In genomic region chr11:3614742-3615171, GRCh38 we compare ENCODE assay signal across 8 cellular contexts. TPM values are rescaled to one million over a fixed set of nuclear protein-coding genes. Genes with fewer than 3 reads are reported as not detected.
DNase-seq lines count a peak whose midpoint lies in the region; ATAC-seq, FAIRE-seq and TF ChIP-seq lines count a peak whose summit lies in the region.

No MANE protein-coding gene starts in this region.

- intact Hi-C loops in activated CD4-positive, alpha-beta T cell treated with anti-CD3 and anti-CD28 coated beads for 36 hours (cut with DNase I, micrococcal nuclease), result no loop called here
- intact Hi-C loops in heart left ventricle (cut with DNase I), result no loop called here

- H3K9me3 ChIP-seq in heart left ventricle, result peaks cover 0 to 9% (median 0%) of the 10 kb centered on the region in 12 donors

- H3K36me3 ChIP-seq in heart left ventricle, result no peaks in the 10 kb centered on the region

- no peak overlapping the region for H3K27ac ChIP-seq in heart left ventricle

- TF ChIP-seq POLR2A in heart left ventricle (IDR thresholded peaks at IDR 0.05), result no peak

- CTCF ChIA-PET in activated CD4-positive, alpha-beta T cell treated with anti-CD3 and anti-CD28 coated beads for 36 hours (lab: Charles Lee), result interaction anchor here (0.6 to 1.4 kb wide), 4 partner anchors 9 to 159 kb away, joined by 3 to 4 read pairs (median 3); no protein-coding TSS in a partner anchor

- no peak overlapping the region for H3K4me3 Mint-ChIP-seq in activated CD4-positive, alpha-beta T cell treated with anti-CD3 and anti-CD28 coated beads for 36 hours

- peaks cover 0 to 18% (median 0%) of the 10 kb centered on the region in 12 donors for H3K4me1 ChIP-seq in heart left ventricle

- TF ChIP-seq CTCF in heart left ventricle (IDR thresholded peaks at IDR 0.05) (no peak), D721Med (IDR thresholded peaks at IDR 0.05; ENCODE audit: insufficient read depth, missing control alignments) (no peak)

- DNase-seq in ELR (ENCODE audit: low read depth) (peak; percentile 6), heart left ventricle (no peak), D721Med (ENCODE audit: insufficient read length, low spot score) (no peak), COR-L47 (lab: John Stamatoyannopoulos, UW) (no peak)
- peak; percentile 80 for DNase-seq in activated CD4-positive, alpha-beta T cell treated with anti-CD3 and anti-CD28 coated beads for 36 hours
- DNase-seq in stimulated activated CD8-positive, alpha-beta memory T cell treated with anti-CD3 and anti-CD28 coated beads, Interleukin-7, amount 100 ng/mL, for 48 hours (ENCODE audit: extremely low read depth in 1 of 2, low read depth in 1 of 2), result peak; percentile 15 to 53

- POLR2A ChIA-PET in activated CD4-positive, alpha-beta T cell treated with anti-CD3 and anti-CD28 coated beads for 36 hours (lab: Charles Lee), result interaction anchor here (0.7 kb wide), 1 partner anchor 67 kb away, joined by 4 read pairs; no protein-coding TSS in a partner anchor

- no peak overlapping the region for H3K4me3 ChIP-seq in heart left ventricle

- FAIRE-seq in D721Med (lab: Jason Lieb, UNC), result no peak

- no peaks in the 10 kb centered on the region for H3K9me3 Mint-ChIP-seq in activated CD4-positive, alpha-beta T cell treated with anti-CD3 and anti-CD28 coated beads for 36 hours (ENCODE audit: low read depth)

- ATAC-seq in HG02678 (IDR thresholded peaks at IDR 0.05; ENCODE audit: unreplicated experiment) (peak; percentile 74), heart left ventricle (peak; percentile 32 to 54 (median 44)), GM19397 (IDR thresholded peaks at IDR 0.05; ENCODE audit: unreplicated experiment) (no peak)
- peak; percentile 99 for ATAC-seq in activated CD4-positive, alpha-beta T cell treated with anti-CD3 and anti-CD28 coated beads for 36 hours

- no peaks in the 10 kb centered on the region for H3K27me3 ChIP-seq in heart left ventricle

- H3K36me3 Mint-ChIP-seq in activated CD4-positive, alpha-beta T cell treated with anti-CD3 and anti-CD28 coated beads for 36 hours (ENCODE audit: low read depth), result no peaks in the 10 kb centered on the region

- no peaks in the 10 kb centered on the region for H3K27me3 Mint-ChIP-seq in activated CD4-positive, alpha-beta T cell treated with anti-CD3 and anti-CD28 coated beads for 36 hours

- no peak overlapping the region for H3K27ac Mint-ChIP-seq in activated CD4-positive, alpha-beta T cell treated with anti-CD3 and anti-CD28 coated beads for 36 hours

- WGBS in heart left ventricle, 4 donors, result 60 to 74% (median 64%) methylated on average over 5 of the region's 5 CpGs

- peaks cover 13% of the 10 kb centered on the region for H3K4me1 Mint-ChIP-seq in activated CD4-positive, alpha-beta T cell treated with anti-CD3 and anti-CD28 coated beads for 36 hours

RNA-seq across cellular contexts. Expression of gene ART5, which starts 27.0 kb away (rescaled TPM):
- total RNA-seq in activated CD4-positive, alpha-beta T cell treated with anti-CD3 and anti-CD28 coated beads for 36 hours, result under 1 TPM in 1 of 2 experiments, not detected in 1; 0.23 TPM
- 1 to 10 TPM in 7 of 9 donors, under 1 TPM in 2; 0.56 to 3.4 (median 1.2) TPM for total RNA-seq in heart left ventricle
- polyA plus RNA-seq in heart left ventricle, result under 1 TPM; 0.44 to 0.72 TPM

RNA-seq across cellular contexts. Expression of gene ART1, which starts 30.2 kb away (rescaled TPM):
- not detected for total RNA-seq in activated CD4-positive, alpha-beta T cell treated with anti-CD3 and anti-CD28 coated beads for 36 hours
- 1 to 10 TPM in 3 of 9 donors, under 1 TPM in 5, not detected in 1; 0.33 to 3.3 (median 0.61) TPM for total RNA-seq in heart left ventricle
- not detected for polyA plus RNA-seq in heart left ventricle

RNA-seq across cellular contexts. Expression of gene CHRNA10, which starts 56.4 kb away (rescaled TPM):
- total RNA-seq in activated CD4-positive, alpha-beta T cell treated with anti-CD3 and anti-CD28 coated beads for 36 hours, result 1 to 10 TPM in 1 of 2 experiments, under 1 TPM in 1; 0.91 to 1.1 TPM
- under 1 TPM in 8 of 9 donors, not detected in 1; 0.30 to 0.80 (median 0.47) TPM for total RNA-seq in heart left ventricle
- under 1 TPM; 0.43 to 0.57 TPM for polyA plus RNA-seq in heart left ventricle

Comparison
In these comparisons a context has a peak if more than half of its experiments do, and no peak if none do; other contexts are left out.
1. DNase-seq: peak in ELR (single experiment), activated CD4-positive, alpha-beta T cell treated with anti-CD3 and anti-CD28 coated beads for 36 hours (single experiment) and stimulated activated CD8-positive, alpha-beta memory T cell treated with anti-CD3 and anti-CD28 coated beads, Interleukin-7, amount 100 ng/mL, for 48 hours (2 of 2); none in heart left ventricle (0 of 5), D721Med (single experiment) and COR-L47 (single experiment).